Comparison of ENCODE assay signal across 3 cellular contexts in the genomic region with DNA sequence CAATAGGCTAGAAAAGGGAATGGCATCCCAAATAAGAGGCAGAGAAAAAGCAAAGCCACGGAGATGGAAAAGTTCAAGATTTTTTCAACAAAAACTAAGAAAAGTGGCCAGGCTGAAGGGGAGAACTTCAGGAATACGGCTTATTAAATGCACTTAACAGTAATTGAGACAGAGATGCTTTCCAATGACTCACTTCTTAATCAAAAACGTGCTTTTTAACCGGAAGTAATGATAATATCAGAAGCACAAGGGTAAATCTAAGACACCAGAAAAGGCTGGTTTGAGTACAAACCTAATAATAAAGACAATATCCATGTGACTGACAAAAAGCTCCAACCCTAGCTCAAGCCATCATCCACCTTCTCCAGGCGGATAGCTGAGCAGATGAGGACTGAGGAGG.
TF ChIP-seq lines count a peak whose summit lies in the region.

No MANE protein-coding gene starts in this region.

TF ChIP-seq in GM23338, 12 proteins besides CTCF, POLR2A, EP300 and RAD21 (continues in another document):
- TF ChIP-seq POLR2AphosphoS5 (IDR thresholded peaks at IDR 0.05; ENCODE audit: low read depth) (no peak), EZH2 (IDR thresholded peaks at IDR 0.05; ENCODE audit: low read depth, unreplicated experiment) (no peak), NANOG (IDR thresholded peaks at IDR 0.05; ENCODE audit: borderline replicate concordance) (no peak), ZNF114 (CRISPR knock-in tag; IDR thresholded peaks at IDR 0.05) (no peak), CREB1 (CRISPR knock-in tag; IDR thresholded peaks at IDR 0.05; ENCODE audit: low read depth) (no peak), ZNF331 (CRISPR knock-in tag; IDR thresholded peaks at IDR 0.05; ENCODE audit: low read depth) (no peak), STAT1 (IDR thresholded peaks at IDR 0.05; ENCODE audit: unreplicated experiment) (no peak), EZH2phosphoT487 (IDR thresholded peaks at IDR 0.05; ENCODE audit: unreplicated experiment) (no peak), JUNB (IDR thresholded peaks at IDR 0.05; ENCODE audit: unreplicated experiment) (no peak)
- TF ChIP-seq, protein P1, sequence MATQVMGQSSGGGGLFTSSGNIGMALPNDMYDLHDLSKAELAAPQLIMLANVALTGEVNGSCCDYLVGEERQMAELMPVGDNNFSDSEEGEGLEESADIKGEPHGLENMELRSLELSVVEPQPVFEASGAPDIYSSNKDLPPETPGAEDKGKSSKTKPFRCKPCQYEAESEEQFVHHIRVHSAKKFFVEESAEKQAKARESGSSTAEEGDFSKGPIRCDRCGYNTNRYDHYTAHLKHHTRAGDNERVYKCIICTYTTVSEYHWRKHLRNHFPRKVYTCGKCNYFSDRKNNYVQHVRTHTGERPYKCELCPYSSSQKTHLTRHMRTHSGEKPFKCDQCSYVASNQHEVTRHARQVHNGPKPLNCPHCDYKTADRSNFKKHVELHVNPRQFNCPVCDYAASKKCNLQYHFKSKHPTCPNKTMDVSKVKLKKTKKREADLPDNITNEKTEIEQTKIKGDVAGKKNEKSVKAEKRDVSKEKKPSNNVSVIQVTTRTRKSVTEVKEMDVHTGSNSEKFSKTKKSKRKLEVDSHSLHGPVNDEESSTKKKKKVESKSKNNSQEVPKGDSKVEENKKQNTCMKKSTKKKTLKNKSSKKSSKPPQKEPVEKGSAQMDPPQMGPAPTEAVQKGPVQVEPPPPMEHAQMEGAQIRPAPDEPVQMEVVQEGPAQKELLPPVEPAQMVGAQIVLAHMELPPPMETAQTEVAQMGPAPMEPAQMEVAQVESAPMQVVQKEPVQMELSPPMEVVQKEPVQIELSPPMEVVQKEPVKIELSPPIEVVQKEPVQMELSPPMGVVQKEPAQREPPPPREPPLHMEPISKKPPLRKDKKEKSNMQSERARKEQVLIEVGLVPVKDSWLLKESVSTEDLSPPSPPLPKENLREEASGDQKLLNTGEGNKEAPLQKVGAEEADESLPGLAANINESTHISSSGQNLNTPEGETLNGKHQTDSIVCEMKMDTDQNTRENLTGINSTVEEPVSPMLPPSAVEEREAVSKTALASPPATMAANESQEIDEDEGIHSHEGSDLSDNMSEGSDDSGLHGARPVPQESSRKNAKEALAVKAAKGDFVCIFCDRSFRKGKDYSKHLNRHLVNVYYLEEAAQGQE (IDR thresholded peaks at IDR 0.05; ENCODE audit: unreplicated experiment), result no peak
- TF ChIP-seq, protein P2, sequence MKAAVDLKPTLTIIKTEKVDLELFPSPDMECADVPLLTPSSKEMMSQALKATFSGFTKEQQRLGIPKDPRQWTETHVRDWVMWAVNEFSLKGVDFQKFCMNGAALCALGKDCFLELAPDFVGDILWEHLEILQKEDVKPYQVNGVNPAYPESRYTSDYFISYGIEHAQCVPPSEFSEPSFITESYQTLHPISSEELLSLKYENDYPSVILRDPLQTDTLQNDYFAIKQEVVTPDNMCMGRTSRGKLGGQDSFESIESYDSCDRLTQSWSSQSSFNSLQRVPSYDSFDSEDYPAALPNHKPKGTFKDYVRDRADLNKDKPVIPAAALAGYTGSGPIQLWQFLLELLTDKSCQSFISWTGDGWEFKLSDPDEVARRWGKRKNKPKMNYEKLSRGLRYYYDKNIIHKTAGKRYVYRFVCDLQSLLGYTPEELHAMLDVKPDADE (IDR thresholded peaks at IDR 0.05), result no peak

TF ChIP-seq in SK-N-SH, 30 proteins besides CTCF, POLR2A, EP300 and RAD21 (continues in another document):
- TF ChIP-seq JUND (IDR thresholded peaks at IDR 0.05) (0 out of 2 replicates have a peak, but pooled peaks have one; percentile 21), FOSL2 (IDR thresholded peaks at IDR 0.05; ENCODE audit: borderline replicate concordance, low read depth) (peak; percentile 42; the same call in 1 of the 2 replicates), GABPA (IDR thresholded peaks at IDR 0.05; ENCODE audit: low read depth) (no peak), SIN3A (IDR thresholded peaks at IDR 0.05; ENCODE audit: borderline replicate concordance, low read depth, low read length) (no peak), TCF12 (IDR thresholded peaks at IDR 0.05) (peak; percentile 60), FOXJ3 (CRISPR knock-in tag; IDR thresholded peaks at IDR 0.05) (no peak), FOXM1 (IDR thresholded peaks at IDR 0.05; ENCODE audit: low read depth) (no peak), GATA2 (CRISPR knock-in tag; IDR thresholded peaks at IDR 0.05) (no peak), NFIC (IDR thresholded peaks at IDR 0.05; ENCODE audit: borderline replicate concordance) (no peak), RFX5 (IDR thresholded peaks at IDR 0.05; ENCODE audit: low read length) (no peak), NRF1 (IDR thresholded peaks at IDR 0.05; ENCODE audit: low read depth, low read length) (no peak), EZH2phosphoT487 (IDR thresholded peaks at IDR 0.05; ENCODE audit: borderline replicate concordance, low read depth) (no peak)
- TF ChIP-seq, protein P3, sequence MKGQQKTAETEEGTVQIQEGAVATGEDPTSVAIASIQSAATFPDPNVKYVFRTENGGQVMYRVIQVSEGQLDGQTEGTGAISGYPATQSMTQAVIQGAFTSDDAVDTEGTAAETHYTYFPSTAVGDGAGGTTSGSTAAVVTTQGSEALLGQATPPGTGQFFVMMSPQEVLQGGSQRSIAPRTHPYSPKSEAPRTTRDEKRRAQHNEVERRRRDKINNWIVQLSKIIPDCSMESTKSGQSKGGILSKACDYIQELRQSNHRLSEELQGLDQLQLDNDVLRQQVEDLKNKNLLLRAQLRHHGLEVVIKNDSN (IDR thresholded peaks at IDR 0.05; ENCODE audit: borderline replicate concordance, low read depth), result no peak
- TF ChIP-seq, protein P1 (IDR thresholded peaks at IDR 0.05; ENCODE audit: low read depth, low read length), result no peak
- TF ChIP-seq, protein P4, sequence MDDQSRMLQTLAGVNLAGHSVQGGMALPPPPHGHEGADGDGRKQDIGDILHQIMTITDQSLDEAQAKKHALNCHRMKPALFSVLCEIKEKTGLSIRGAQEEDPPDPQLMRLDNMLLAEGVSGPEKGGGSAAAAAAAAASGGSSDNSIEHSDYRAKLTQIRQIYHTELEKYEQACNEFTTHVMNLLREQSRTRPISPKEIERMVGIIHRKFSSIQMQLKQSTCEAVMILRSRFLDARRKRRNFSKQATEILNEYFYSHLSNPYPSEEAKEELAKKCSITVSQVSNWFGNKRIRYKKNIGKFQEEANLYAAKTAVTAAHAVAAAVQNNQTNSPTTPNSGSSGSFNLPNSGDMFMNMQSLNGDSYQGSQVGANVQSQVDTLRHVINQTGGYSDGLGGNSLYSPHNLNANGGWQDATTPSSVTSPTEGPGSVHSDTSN (IDR thresholded peaks at IDR 0.05), result no peak
- TF ChIP-seq, protein P5, sequence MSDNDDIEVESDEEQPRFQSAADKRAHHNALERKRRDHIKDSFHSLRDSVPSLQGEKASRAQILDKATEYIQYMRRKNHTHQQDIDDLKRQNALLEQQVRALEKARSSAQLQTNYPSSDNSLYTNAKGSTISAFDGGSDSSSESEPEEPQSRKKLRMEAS (IDR thresholded peaks at IDR 0.05; ENCODE audit: low read depth), result no peak
- TF ChIP-seq, protein P6, sequence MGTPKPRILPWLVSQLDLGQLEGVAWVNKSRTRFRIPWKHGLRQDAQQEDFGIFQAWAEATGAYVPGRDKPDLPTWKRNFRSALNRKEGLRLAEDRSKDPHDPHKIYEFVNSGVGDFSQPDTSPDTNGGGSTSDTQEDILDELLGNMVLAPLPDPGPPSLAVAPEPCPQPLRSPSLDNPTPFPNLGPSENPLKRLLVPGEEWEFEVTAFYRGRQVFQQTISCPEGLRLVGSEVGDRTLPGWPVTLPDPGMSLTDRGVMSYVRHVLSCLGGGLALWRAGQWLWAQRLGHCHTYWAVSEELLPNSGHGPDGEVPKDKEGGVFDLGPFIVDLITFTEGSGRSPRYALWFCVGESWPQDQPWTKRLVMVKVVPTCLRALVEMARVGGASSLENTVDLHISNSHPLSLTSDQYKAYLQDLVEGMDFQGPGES (IDR thresholded peaks at IDR 0.05; ENCODE audit: low read depth, low read length), result no peak

TF ChIP-seq in SK-N-SH treated with all-trans-retinoic acid at 6 μM for 48 hours, 23 proteins besides CTCF, POLR2A, EP300 and RAD21 (continued from another document):
- TF ChIP-seq ZNF8 (CRISPR knock-in tag; IDR thresholded peaks at IDR 0.05), result no peak
- TF ChIP-seq, protein P7, sequence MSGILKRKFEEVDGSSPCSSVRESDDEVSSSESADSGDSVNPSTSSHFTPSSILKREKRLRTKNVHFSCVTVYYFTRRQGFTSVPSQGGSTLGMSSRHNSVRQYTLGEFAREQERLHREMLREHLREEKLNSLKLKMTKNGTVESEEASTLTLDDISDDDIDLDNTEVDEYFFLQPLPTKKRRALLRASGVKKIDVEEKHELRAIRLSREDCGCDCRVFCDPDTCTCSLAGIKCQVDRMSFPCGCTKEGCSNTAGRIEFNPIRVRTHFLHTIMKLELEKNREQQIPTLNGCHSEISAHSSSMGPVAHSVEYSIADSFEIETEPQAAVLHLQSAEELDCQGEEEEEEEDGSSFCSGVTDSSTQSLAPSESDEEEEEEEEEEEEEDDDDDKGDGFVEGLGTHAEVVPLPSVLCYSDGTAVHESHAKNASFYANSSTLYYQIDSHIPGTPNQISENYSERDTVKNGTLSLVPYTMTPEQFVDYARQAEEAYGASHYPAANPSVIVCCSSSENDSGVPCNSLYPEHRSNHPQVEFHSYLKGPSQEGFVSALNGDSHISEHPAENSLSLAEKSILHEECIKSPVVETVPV (CRISPR knock-in tag; IDR thresholded peaks at IDR 0.05), result no peak
- TF ChIP-seq, protein P8, sequence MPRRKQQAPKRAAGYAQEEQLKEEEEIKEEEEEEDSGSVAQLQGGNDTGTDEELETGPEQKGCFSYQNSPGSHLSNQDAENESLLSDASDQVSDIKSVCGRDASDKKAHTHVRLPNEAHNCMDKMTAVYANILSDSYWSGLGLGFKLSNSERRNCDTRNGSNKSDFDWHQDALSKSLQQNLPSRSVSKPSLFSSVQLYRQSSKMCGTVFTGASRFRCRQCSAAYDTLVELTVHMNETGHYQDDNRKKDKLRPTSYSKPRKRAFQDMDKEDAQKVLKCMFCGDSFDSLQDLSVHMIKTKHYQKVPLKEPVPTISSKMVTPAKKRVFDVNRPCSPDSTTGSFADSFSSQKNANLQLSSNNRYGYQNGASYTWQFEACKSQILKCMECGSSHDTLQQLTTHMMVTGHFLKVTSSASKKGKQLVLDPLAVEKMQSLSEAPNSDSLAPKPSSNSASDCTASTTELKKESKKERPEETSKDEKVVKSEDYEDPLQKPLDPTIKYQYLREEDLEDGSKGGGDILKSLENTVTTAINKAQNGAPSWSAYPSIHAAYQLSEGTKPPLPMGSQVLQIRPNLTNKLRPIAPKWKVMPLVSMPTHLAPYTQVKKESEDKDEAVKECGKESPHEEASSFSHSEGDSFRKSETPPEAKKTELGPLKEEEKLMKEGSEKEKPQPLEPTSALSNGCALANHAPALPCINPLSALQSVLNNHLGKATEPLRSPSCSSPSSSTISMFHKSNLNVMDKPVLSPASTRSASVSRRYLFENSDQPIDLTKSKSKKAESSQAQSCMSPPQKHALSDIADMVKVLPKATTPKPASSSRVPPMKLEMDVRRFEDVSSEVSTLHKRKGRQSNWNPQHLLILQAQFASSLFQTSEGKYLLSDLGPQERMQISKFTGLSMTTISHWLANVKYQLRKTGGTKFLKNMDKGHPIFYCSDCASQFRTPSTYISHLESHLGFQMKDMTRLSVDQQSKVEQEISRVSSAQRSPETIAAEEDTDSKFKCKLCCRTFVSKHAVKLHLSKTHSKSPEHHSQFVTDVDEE (CRISPR knock-in tag; IDR thresholded peaks at IDR 0.05), result no peak
- no peak for TF ChIP-seq CSDC2 (CRISPR knock-in tag; IDR thresholded peaks at IDR 0.05)
- TF ChIP-seq ZNF70 (CRISPR knock-in tag; IDR thresholded peaks at IDR 0.05), result no peak
- TF ChIP-seq, protein P9, sequence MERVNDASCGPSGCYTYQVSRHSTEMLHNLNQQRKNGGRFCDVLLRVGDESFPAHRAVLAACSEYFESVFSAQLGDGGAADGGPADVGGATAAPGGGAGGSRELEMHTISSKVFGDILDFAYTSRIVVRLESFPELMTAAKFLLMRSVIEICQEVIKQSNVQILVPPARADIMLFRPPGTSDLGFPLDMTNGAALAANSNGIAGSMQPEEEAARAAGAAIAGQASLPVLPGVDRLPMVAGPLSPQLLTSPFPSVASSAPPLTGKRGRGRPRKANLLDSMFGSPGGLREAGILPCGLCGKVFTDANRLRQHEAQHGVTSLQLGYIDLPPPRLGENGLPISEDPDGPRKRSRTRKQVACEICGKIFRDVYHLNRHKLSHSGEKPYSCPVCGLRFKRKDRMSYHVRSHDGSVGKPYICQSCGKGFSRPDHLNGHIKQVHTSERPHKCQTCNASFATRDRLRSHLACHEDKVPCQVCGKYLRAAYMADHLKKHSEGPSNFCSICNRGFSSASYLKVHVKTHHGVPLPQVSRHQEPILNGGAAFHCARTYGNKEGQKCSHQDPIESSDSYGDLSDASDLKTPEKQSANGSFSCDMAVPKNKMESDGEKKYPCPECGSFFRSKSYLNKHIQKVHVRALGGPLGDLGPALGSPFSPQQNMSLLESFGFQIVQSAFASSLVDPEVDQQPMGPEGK (CRISPR knock-in tag; IDR thresholded peaks at IDR 0.05; ENCODE audit: borderline replicate concordance), result no peak
- TF ChIP-seq ISL1 (CRISPR knock-in tag; IDR thresholded peaks at IDR 0.05), result no peak
- TF ChIP-seq RARB (CRISPR knock-in tag; IDR thresholded peaks at IDR 0.05), result no peak
- TF ChIP-seq OSR1 (CRISPR knock-in tag; IDR thresholded peaks at IDR 0.05), result no peak
